Comparison of ENCODE assay signal across 8 cellular contexts in genomic region chr15:85380860-85381535, GRCh38. TPM values are rescaled to one million over a fixed set of nuclear protein-coding genes. Genes with fewer than 3 reads are reported as not detected.
DNase-seq lines count a peak whose midpoint lies in the region; ATAC-seq and TF ChIP-seq lines count a peak whose summit lies in the region.

No MANE protein-coding gene starts in this region.

- TF ChIP-seq CTCF in hepatocyte (IDR thresholded peaks at IDR 0.05; ENCODE audit: poor library complexity) (no peak), smooth muscle cell (IDR thresholded peaks at IDR 0.05; ENCODE audit: borderline replicate concordance, insufficient read depth, poor library complexity, severe bottlenecking) (no peak)

- peaks cover 15% of the 10 kb centered on the region for H3K36me3 Mint-ChIP-seq in activated naive CD8-positive, alpha-beta T cell treated with anti-CD3 and anti-CD28 coated beads for 36 hours

- no peaks in the 10 kb centered on the region for H3K27me3 Mint-ChIP-seq in activated naive CD8-positive, alpha-beta T cell treated with anti-CD3 and anti-CD28 coated beads for 36 hours

- peak overlapping the region; percentile 97 for H3K4me3 ChIP-seq in SJSA1
- peak overlapping the region; percentile 65 for H3K4me3 ChIP-seq in hepatocyte
- H3K4me3 ChIP-seq in smooth muscle cell, result peak overlapping the region; percentile 97

- H3K9me3 Mint-ChIP-seq in activated naive CD8-positive, alpha-beta T cell treated with anti-CD3 and anti-CD28 coated beads for 36 hours, result no peaks in the 10 kb centered on the region

- H3K27me3 ChIP-seq in SJSA1 (replicated peaks) (no peaks in the 10 kb centered on the region), hepatocyte (no peaks in the 10 kb centered on the region), smooth muscle cell (ENCODE audit: low read depth) (no peaks in the 10 kb centered on the region)

- peaks cover 17% of the 10 kb centered on the region for H3K4me1 ChIP-seq in SJSA1 (replicated peaks)
- peaks cover 19% of the 10 kb centered on the region for H3K4me1 ChIP-seq in hepatocyte (ENCODE audit: insufficient read depth)
- H3K4me1 ChIP-seq in smooth muscle cell (ENCODE audit: low read depth), result peaks cover 23% of the 10 kb centered on the region

- peak overlapping the region; percentile 51 for H2AFZ ChIP-seq in hepatocyte
- H2AFZ ChIP-seq in smooth muscle cell (ENCODE audit: low read depth), result peak overlapping the region; percentile 88

- H3K4me1 Mint-ChIP-seq in activated naive CD8-positive, alpha-beta T cell treated with anti-CD3 and anti-CD28 coated beads for 36 hours, result peaks cover 52% of the 10 kb centered on the region

- ATAC-seq in HG02943 (IDR thresholded peaks at IDR 0.05; ENCODE audit: low read depth, unreplicated experiment), result peak; percentile 29

- H3K27ac ChIP-seq in SJSA1 (peak overlapping the region; percentile 77), hepatocyte (peak overlapping the region; percentile 98), smooth muscle cell (ENCODE audit: low read depth) (peak overlapping the region; percentile 90)

- peak overlapping the region; percentile 92 for H3K27ac Mint-ChIP-seq in activated naive CD8-positive, alpha-beta T cell treated with anti-CD3 and anti-CD28 coated beads for 36 hours

- H3K9ac ChIP-seq in smooth muscle cell (ENCODE audit: low read depth), result peak overlapping the region; percentile 91

- peaks cover 7% of the 10 kb centered on the region for H3K36me3 ChIP-seq in SJSA1
- no peaks in the 10 kb centered on the region for H3K36me3 ChIP-seq in hepatocyte (replicated peaks; ENCODE audit: insufficient read depth, low read depth)
- no peaks in the 10 kb centered on the region for H3K36me3 ChIP-seq in smooth muscle cell (ENCODE audit: low read depth)

- H3K79me2 ChIP-seq in hepatocyte, result peaks cover 52% of the 10 kb centered on the region
- H3K79me2 ChIP-seq in smooth muscle cell (ENCODE audit: low read depth), result peaks cover 52% of the 10 kb centered on the region

- no peaks in the 10 kb centered on the region for H3K9me3 ChIP-seq in SJSA1 (replicated peaks)
- no peaks in the 10 kb centered on the region for H3K9me3 ChIP-seq in hepatocyte (ENCODE audit: low read depth)
- H3K9me3 ChIP-seq in smooth muscle cell (replicated peaks; ENCODE audit: low read depth), result no peaks in the 10 kb centered on the region

- 1% methylated on average over 41 of the region's 84 CpGs for WGBS in hepatocyte (ENCODE audit: low lambda C conversion rate, missing lambda C conversion rate)
- WGBS in smooth muscle cell (ENCODE audit: low lambda C conversion rate), result 0% methylated on average over 25 of the region's 84 CpGs

- peak overlapping the region; percentile 81 for H3K4me2 ChIP-seq in hepatocyte
- H3K4me2 ChIP-seq in smooth muscle cell, result peak overlapping the region; percentile 91

- DNase-seq in DMS 273 (lab: John Stamatoyannopoulos, UW; ENCODE audit: unreplicated experiment) (peak; percentile 68), DMS 273 treated with DMSO at 0.1 percent for 48 hours (lab: John Stamatoyannopoulos, UW) (no peak), SJSA1 (ENCODE audit: low read depth in 1 of 2, low spot score in 2 of 2) (peak in 1 of 2 experiments; percentile 71), hepatocyte (ENCODE audit: low spot score) (peak; percentile 72), smooth muscle cell (lab: John Stamatoyannopoulos, UW; ENCODE audit: unreplicated experiment) (peak; percentile 62), cerebellar nuclear complex (lab: John Stamatoyannopoulos, UW) (no peak)
- peak; percentile 69 for DNase-seq in activated naive CD8-positive, alpha-beta T cell treated with anti-CD3 and anti-CD28 coated beads for 36 hours

- no peaks in the 10 kb centered on the region for H3K9me2 ChIP-seq in hepatocyte (replicated peaks; ENCODE audit: insufficient read depth)

- H4K20me1 ChIP-seq in hepatocyte (ENCODE audit: insufficient read depth, poor library complexity, severe bottlenecking) (peaks cover 39% of the 10 kb centered on the region), smooth muscle cell (ENCODE audit: low read depth) (peaks cover 50% of the 10 kb centered on the region)

- no peaks in the 10 kb centered on the region for H3F3A ChIP-seq in smooth muscle cell (ENCODE audit: low read depth)

- H3K4me3 Mint-ChIP-seq in activated naive CD8-positive, alpha-beta T cell treated with anti-CD3 and anti-CD28 coated beads for 36 hours, result peak overlapping the region; percentile 90

RNA-seq across cellular contexts. Expression of gene AKAP13, which starts 0.6 kb away (rescaled TPM):
- total RNA-seq in SJSA1 (2014; rRNA removed; shearing (Covaris generic)), result 65.4 and 79.3 TPM in 2 replicates
- total RNA-seq in activated naive CD8-positive, alpha-beta T cell treated with anti-CD3 and anti-CD28 coated beads for 36 hours, result 10 to 100 TPM; 83.2 to 85.2 TPM
- total RNA-seq in hepatocyte (80.9 and 82.8 TPM in 2 replicates), smooth muscle cell (63.5 and 71.8 TPM in 2 replicates)
- polyA plus RNA-seq in hepatocyte (55.6 and 61.0 TPM in 2 replicates), smooth muscle cell (43.3 and 46.8 TPM in 2 replicates)

Comparison
In these comparisons a context has a peak if more than half of its experiments do, and no peak if none do; other contexts are left out.
1. DNase-seq: peak in DMS 273 (single experiment), activated naive CD8-positive, alpha-beta T cell treated with anti-CD3 and anti-CD28 coated beads for 36 hours (single experiment), hepatocyte (single experiment) and smooth muscle cell (single experiment); none in DMS 273 treated with DMSO at 0.1 percent for 48 hours (single experiment) and cerebellar nuclear complex (0 of 2).
2. Peak in every context shown above with its lines, with median percentiles within 50 percentile points of each other: H3K27ac ChIP-seq and H3K4me3 ChIP-seq.